Comparison of ENCODE assay signal across 8 cellular contexts in the genomic region with DNA sequence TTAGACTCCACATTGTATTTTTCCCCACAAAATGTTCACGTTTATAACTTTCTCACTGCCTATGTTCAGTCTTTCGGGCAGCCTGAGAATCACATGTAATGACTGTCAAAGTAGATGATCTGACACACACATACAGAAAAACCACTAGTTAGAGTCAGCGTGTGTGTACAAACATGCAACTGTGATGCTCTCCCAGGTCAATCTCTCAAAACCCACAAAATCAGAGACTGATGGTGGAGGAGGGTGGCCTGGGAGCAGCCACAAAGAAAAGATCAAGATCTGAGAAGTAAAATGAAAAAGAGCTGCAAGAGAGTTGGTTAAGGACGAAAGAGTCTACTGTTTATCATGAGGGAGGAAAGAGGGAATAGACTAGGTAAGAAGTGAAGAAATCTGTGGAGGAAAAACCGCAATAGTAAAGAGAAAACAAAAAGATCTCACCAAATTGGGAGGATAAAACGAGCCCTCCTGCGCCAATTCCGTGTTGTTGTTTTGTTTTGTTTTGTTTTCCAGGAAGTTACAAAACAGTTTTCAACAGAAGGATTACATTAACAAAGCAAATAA. TPM values are rescaled to one million over a fixed set of nuclear protein-coding genes. Genes with fewer than 3 reads are reported as not detected.
DNase-seq lines count a peak whose midpoint lies in the region; ATAC-seq and TF ChIP-seq lines count a peak whose summit lies in the region.

No MANE protein-coding gene starts in this region.

- H3K9ac ChIP-seq in subcutaneous abdominal adipose tissue (ENCODE audit: low read length in 5 of 5): peak overlapping the region; percentile 58 to 90 (median 82)

- H3K4me3 ChIP-seq in iPS-18c (ENCODE audit: insufficient read depth, low read depth, low read length): peak overlapping the region; percentile 60; the same call in 1 of the 2 replicates
- peak overlapping the region; percentile 76 to 98 (median 85) for H3K4me3 ChIP-seq in subcutaneous abdominal adipose tissue (ENCODE audit: low read depth in 1 of 5, low read length in 5 of 5)

- H3K27ac ChIP-seq in subcutaneous abdominal adipose tissue (ENCODE audit: low read depth, low read length): peak overlapping the region; percentile 79

- H3K36me3 Mint-ChIP-seq in activated CD8-positive, alpha-beta T cell treated with anti-CD3 and anti-CD28 coated beads for 36 hours (ENCODE audit: low read depth): peaks cover 41% of the 10 kb centered on the region

- no peak for ATAC-seq in activated CD8-positive, alpha-beta T cell treated with anti-CD3 and anti-CD28 coated beads for 36 hours
- ATAC-seq in GM18873 (IDR thresholded peaks at IDR 0.05; ENCODE audit: low FRiP score, unreplicated experiment) (no peak), HG03159 (IDR thresholded peaks at IDR 0.05; ENCODE audit: unreplicated experiment) (no peak)

- peaks cover 2% of the 10 kb centered on the region for H3K27me3 Mint-ChIP-seq in activated CD8-positive, alpha-beta T cell treated with anti-CD3 and anti-CD28 coated beads for 36 hours

- H3K4me1 Mint-ChIP-seq in activated CD8-positive, alpha-beta T cell treated with anti-CD3 and anti-CD28 coated beads for 36 hours (ENCODE audit: low read depth): peaks cover 40% of the 10 kb centered on the region

- TF ChIP-seq CTCF in activated CD8-positive, alpha-beta T cell treated with anti-CD3 and anti-CD28 coated beads for 36 hours (IDR thresholded peaks at IDR 0.05): no peak

- H3K9me3 ChIP-seq in iPS-18c (ENCODE audit: control insufficient read depth, insufficient read depth, low read length) (no peaks in the 10 kb centered on the region), subcutaneous abdominal adipose tissue (ENCODE audit: control insufficient read depth in 5 of 5, low read length in 5 of 5) (no peaks in the 10 kb centered on the region)

- CTCF ChIA-PET in activated CD8-positive, alpha-beta T cell treated with anti-CD3 and anti-CD28 coated beads for 36 hours (lab: Charles Lee): interaction anchor here (0.9 to 2.3 kb wide), 7 partner anchors 10 to 112 kb away, joined by 3 to 5 read pairs (median 3); no protein-coding TSS in a partner anchor

- no peaks in the 10 kb centered on the region for H3K9me3 Mint-ChIP-seq in activated CD8-positive, alpha-beta T cell treated with anti-CD3 and anti-CD28 coated beads for 36 hours

- peak overlapping the region; percentile 94 for H3K4me3 Mint-ChIP-seq in activated CD8-positive, alpha-beta T cell treated with anti-CD3 and anti-CD28 coated beads for 36 hours

- H3K36me3 ChIP-seq in subcutaneous abdominal adipose tissue (ENCODE audit: control insufficient read depth in 5 of 5, insufficient read depth in 5 of 5, low read length in 5 of 5): no peaks in the 10 kb centered on the region

- H3K4me1 ChIP-seq in subcutaneous abdominal adipose tissue (ENCODE audit: control insufficient read depth in 5 of 5, insufficient read depth in 5 of 5, low read length in 5 of 5): peaks cover 9 to 62% (median 55%) of the 10 kb centered on the region in 5 donors

- intact Hi-C loops in activated CD8-positive, alpha-beta T cell treated with anti-CD3 and anti-CD28 coated beads for 36 hours (cut with micrococcal nuclease): loop anchor here (5.0 kb wide), 2 partner anchors 58 to 107 kb away; a partner anchor contains a TSS

- peak overlapping the region; percentile 6 for H3K27ac Mint-ChIP-seq in activated CD8-positive, alpha-beta T cell treated with anti-CD3 and anti-CD28 coated beads for 36 hours

- H3K27me3 ChIP-seq in subcutaneous abdominal adipose tissue (ENCODE audit: control insufficient read depth in 5 of 5, insufficient read depth in 4 of 5, low read length in 5 of 5): no peaks in the 10 kb centered on the region

- POLR2A ChIA-PET in activated CD8-positive, alpha-beta T cell treated with anti-CD3 and anti-CD28 coated beads for 36 hours (lab: Charles Lee): interaction anchor here (1.0 to 2.2 kb wide), 5 partner anchors 9 to 59 kb away, joined by 3 to 8 read pairs (median 3); no protein-coding TSS in a partner anchor

- DNase-seq in NCI-H146 (lab: John Stamatoyannopoulos, UW) (peak; percentile 3), NCI-H146 treated with DMSO at 0.1 percent for 48 hours (lab: John Stamatoyannopoulos, UW; ENCODE audit: unreplicated experiment) (no peak)
- no peak for DNase-seq in activated CD8-positive, alpha-beta T cell treated with anti-CD3 and anti-CD28 coated beads for 36 hours
- no peak for DNase-seq in effector CD4-positive, alpha-beta T cell

RNA-seq across cellular contexts. Expression of a gene that starts 2.3 kb away (rescaled TPM):
- total RNA-seq in activated CD8-positive, alpha-beta T cell treated with anti-CD3 and anti-CD28 coated beads for 36 hours: 10 to 100 TPM; 46.5 to 47.2 TPM
